ENCODE assay signal across 23 cellular contexts in the genomic region with DNA sequence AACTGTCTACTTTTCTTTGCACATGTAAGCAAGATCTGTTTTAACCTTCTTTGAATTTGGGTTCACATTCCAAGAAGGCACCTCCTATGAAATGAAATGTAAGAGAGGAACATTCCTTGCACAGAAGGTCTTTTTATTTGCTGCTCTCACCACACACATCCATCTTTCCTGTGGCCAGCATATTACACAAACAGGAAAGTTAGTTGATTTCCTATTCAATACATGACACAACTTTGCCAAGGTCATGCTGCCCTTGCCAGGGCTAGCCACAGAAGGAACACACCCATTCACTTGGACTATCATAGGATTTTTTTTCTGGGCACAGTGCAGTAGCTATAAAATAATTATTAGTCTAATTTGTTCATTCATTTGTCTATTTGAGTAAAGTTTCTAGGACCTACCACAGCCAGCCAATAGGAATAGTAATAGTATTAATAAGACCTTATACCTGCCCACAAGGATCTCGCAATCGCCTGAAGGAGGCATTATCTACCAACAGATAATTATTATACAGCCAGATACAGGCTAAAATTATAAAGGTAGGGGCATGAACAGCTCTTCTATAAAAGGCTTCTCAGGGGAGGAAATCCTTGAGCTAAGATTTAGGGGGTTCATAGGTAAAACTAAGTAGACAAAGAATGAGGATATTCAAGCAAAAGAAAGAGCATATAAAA.
DNase-seq lines count a peak whose midpoint lies in the region; ATAC-seq and TF ChIP-seq lines count a peak whose summit lies in the region.
"Had no signal": no experiment of that assay in that cellular context is flagged by ENCODE, and none has a peak within 500 bp of the region (broad histone marks: within the 10 kb centered on the region; RNA-seq: fewer than 3 reads in every experiment).

No MANE protein-coding gene starts in this region.

- ATAC-seq in GM23338 (no peak), lower lobe of right lung (no peak)
- ATAC-seq: activated CD4-positive, alpha-beta T cell treated with anti-CD3 and anti-CD28 coated beads for 36 hours; mucosa of descending colon had no signal

- H3K27me3 ChIP-seq in GM23338 (ENCODE audit: insufficient read depth), result no peaks in the 10 kb centered on the region
- H3K27me3 ChIP-seq in adrenal gland, result no peaks in the 10 kb centered on the region
- no peaks in the 10 kb centered on the region for H3K27me3 ChIP-seq in esophagus muscularis mucosa
- H3K27me3 ChIP-seq in lower lobe of right lung (ENCODE audit: low read depth), result no peaks in the 10 kb centered on the region
- H3K27me3 ChIP-seq: ascending aorta, ovary, SJCRH30 had no signal

- no peaks in the 10 kb centered on the region for H3K9me3 Mint-ChIP-seq in GM23338

- TF ChIP-seq EP300 in esophagus muscularis mucosa (IDR thresholded peaks at IDR 0.05), result no peak

- H3K4me3 Mint-ChIP-seq in GM23338, result no peak overlapping the region
- H3K4me3 Mint-ChIP-seq: activated CD4-positive, alpha-beta T cell treated with anti-CD3 and anti-CD28 coated beads for 36 hours; B cell had no signal

- H3F3A ChIP-seq in GM23338 (replicated peaks; ENCODE audit: low read depth), result no peaks in the 10 kb centered on the region

- H3K36me3 Mint-ChIP-seq in GM23338 (ENCODE audit: low read depth), result no peaks in the 10 kb centered on the region

- H3K4me2 ChIP-seq in GM23338, result no peak overlapping the region

- H3K4me1 ChIP-seq in GM23338 (ENCODE audit: insufficient read depth), result no peaks in the 10 kb centered on the region
- H3K4me1 ChIP-seq in adrenal gland (replicated peaks in 1 of 2), result no peaks in the 10 kb centered on the region
- no peaks in the 10 kb centered on the region for H3K4me1 ChIP-seq in esophagus muscularis mucosa
- H3K4me1 ChIP-seq in lower lobe of right lung, result no peaks in the 10 kb centered on the region
- H3K4me1 ChIP-seq: ascending aorta, SJCRH30 had no signal

- TF ChIP-seq CTCF in GM23338 (conservative IDR thresholded peaks at IDR 0.05; ENCODE audit: low read depth in 2 of 2) (peak; percentile 24 to 28; a peak in 2 of 4 replicates), adrenal gland (IDR thresholded peaks at IDR 0.05) (peak in 1 of 6 experiments; percentile 10), fibroblast of mammary gland (conservative IDR thresholded peaks at IDR 0.05; ENCODE audit: control insufficient read depth, insufficient read depth, low read depth, low read length) (no peak), esophagus muscularis mucosa (IDR thresholded peaks at IDR 0.05) (no peak), lower lobe of right lung (IDR thresholded peaks at IDR 0.05) (no peak)

- DNase-seq in AG20443 (ENCODE audit: low spot score), result peak; percentile 33
- DNase-seq in GM23338 (ENCODE audit: low spot score), result no peak
- peak in 5 of 7 donors; percentile 23 to 57 (median 29) for DNase-seq in adrenal gland
- peak; percentile 31 for DNase-seq in fibroblast of mammary gland (ENCODE audit: low read depth)
- no peak for DNase-seq in NCI-H2171 treated with DMSO at 0.1 percent for 48 hours (lab: John Stamatoyannopoulos, UW)
- DNase-seq in esophagus muscularis mucosa (ENCODE audit: extremely low spot score), result no peak
- no peak for DNase-seq in lower lobe of right lung
- DNase-seq in G401 (ENCODE audit: low spot score), result no peak
- DNase-seq: activated CD4-positive, alpha-beta T cell treated with anti-CD3 and anti-CD28 coated beads for 36 hours; activated gamma-delta T cell; Calu3; hypothalamus; KBM-7; mucosa of descending colon; NCI-H1436 treated with DMSO at 0.1 percent for 48 hours; ovary; SJCRH30; stimulated activated CD4-positive, alpha-beta T cell treated with anti-CD3 and anti-CD28 coated beads, Interleukin-4, amount 100 ng/mL, for 24 hours; stimulated activated CD8-positive, alpha-beta memory T cell treated with anti-CD3 and anti-CD28 coated beads, Interleukin-4, amount 100 ng/mL, for 48 hours; T-helper 9 cell had no signal

- H3K27ac ChIP-seq in GM23338 (ENCODE audit: low read depth) (no peak overlapping the region; the same call in 1 of the 2 replicates), adrenal gland (no peak overlapping the region), esophagus muscularis mucosa (replicated peaks in 1 of 4) (no peak overlapping the region), lower lobe of right lung (no peak overlapping the region)
- H3K27ac ChIP-seq: ascending aorta, ovary, SJCRH30, thoracic aorta had no signal

- intact Hi-C loops in adrenal gland (cut with DNase I) (no loop called here), esophagus muscularis mucosa (cut with DNase I) (no loop called here), lower lobe of right lung (cut with DNase I) (no loop called here)

- no peak overlapping the region for H2AFZ ChIP-seq in GM23338

- no peaks in the 10 kb centered on the region for H3K4me1 Mint-ChIP-seq in GM23338
- H3K4me1 Mint-ChIP-seq: activated CD4-positive, alpha-beta T cell treated with anti-CD3 and anti-CD28 coated beads for 36 hours; B cell had no signal

- WGBS in adrenal gland, 4 donors, result 91 to 96% (median 95%) methylated on average over 2 of the region's 2 CpGs
- 92% methylated on average over 2 of the region's 2 CpGs for WGBS in esophagus muscularis mucosa

- peak overlapping the region; percentile 69; the same call in 1 of the 2 replicates for H3K27ac Mint-ChIP-seq in GM23338
- H3K27ac Mint-ChIP-seq: activated CD4-positive, alpha-beta T cell treated with anti-CD3 and anti-CD28 coated beads for 36 hours; B cell had no signal

- no peaks in the 10 kb centered on the region for H4K20me1 ChIP-seq in GM23338 (replicated peaks; ENCODE audit: insufficient read depth)

- H3K36me3 ChIP-seq in GM23338 (ENCODE audit: insufficient read depth), result no peaks in the 10 kb centered on the region
- H3K36me3 ChIP-seq in adrenal gland (replicated peaks in 1 of 2), result no peaks in the 10 kb centered on the region
- no peaks in the 10 kb centered on the region for H3K36me3 ChIP-seq in esophagus muscularis mucosa
- no peaks in the 10 kb centered on the region for H3K36me3 ChIP-seq in lower lobe of right lung
- H3K36me3 ChIP-seq: ascending aorta, ovary, SJCRH30, thoracic aorta had no signal

- no peaks in the 10 kb centered on the region for H3K27me3 Mint-ChIP-seq in GM23338 (ENCODE audit: insufficient read depth, low read depth, poor library complexity)
- H3K27me3 Mint-ChIP-seq: activated CD4-positive, alpha-beta T cell treated with anti-CD3 and anti-CD28 coated beads for 36 hours; B cell had no signal

- H3K9me2 ChIP-seq in GM23338 (ENCODE audit: insufficient read depth), result peaks cover 5% of the 10 kb centered on the region; the same call in 1 of the 2 replicates

- TF ChIP-seq POLR2A in adrenal gland (IDR thresholded peaks at IDR 0.05), result no peak
- no peak for TF ChIP-seq POLR2A in esophagus muscularis mucosa (IDR thresholded peaks at IDR 0.05; ENCODE audit: low read depth)

- in situ Hi-C loops in G401 (cut with HindIII; ENCODE audit: low sequenced_read_pairs), result no loop called here

- no peak overlapping the region for H3K4me3 ChIP-seq in GM23338
- H3K4me3 ChIP-seq in adrenal gland, result no peak overlapping the region
- no peak overlapping the region for H3K4me3 ChIP-seq in fibroblast of mammary gland (ENCODE audit: control insufficient read depth, low read depth, low read length)
- no peak overlapping the region for H3K4me3 ChIP-seq in esophagus muscularis mucosa
- H3K4me3 ChIP-seq in lower lobe of right lung, result no peak overlapping the region
- H3K4me3 ChIP-seq: ascending aorta, mucosa of descending colon, ovary, SJCRH30, thoracic aorta had no signal

- H3K9me3 ChIP-seq in adrenal gland (replicated peaks in 1 of 3) (no peaks in the 10 kb centered on the region), esophagus muscularis mucosa (no peaks in the 10 kb centered on the region), lower lobe of right lung (no peaks in the 10 kb centered on the region)
- H3K9me3 ChIP-seq: ascending aorta, mucosa of descending colon, ovary, SJCRH30, thoracic aorta had no signal

- no peaks in the 10 kb centered on the region for H3K79me2 ChIP-seq in GM23338 (replicated peaks; ENCODE audit: insufficient read depth)

TF ChIP-seq in GM23338, 12 proteins besides CTCF, POLR2A, EP300 and RAD21 (continues in another document):
- TF ChIP-seq, protein P1, sequence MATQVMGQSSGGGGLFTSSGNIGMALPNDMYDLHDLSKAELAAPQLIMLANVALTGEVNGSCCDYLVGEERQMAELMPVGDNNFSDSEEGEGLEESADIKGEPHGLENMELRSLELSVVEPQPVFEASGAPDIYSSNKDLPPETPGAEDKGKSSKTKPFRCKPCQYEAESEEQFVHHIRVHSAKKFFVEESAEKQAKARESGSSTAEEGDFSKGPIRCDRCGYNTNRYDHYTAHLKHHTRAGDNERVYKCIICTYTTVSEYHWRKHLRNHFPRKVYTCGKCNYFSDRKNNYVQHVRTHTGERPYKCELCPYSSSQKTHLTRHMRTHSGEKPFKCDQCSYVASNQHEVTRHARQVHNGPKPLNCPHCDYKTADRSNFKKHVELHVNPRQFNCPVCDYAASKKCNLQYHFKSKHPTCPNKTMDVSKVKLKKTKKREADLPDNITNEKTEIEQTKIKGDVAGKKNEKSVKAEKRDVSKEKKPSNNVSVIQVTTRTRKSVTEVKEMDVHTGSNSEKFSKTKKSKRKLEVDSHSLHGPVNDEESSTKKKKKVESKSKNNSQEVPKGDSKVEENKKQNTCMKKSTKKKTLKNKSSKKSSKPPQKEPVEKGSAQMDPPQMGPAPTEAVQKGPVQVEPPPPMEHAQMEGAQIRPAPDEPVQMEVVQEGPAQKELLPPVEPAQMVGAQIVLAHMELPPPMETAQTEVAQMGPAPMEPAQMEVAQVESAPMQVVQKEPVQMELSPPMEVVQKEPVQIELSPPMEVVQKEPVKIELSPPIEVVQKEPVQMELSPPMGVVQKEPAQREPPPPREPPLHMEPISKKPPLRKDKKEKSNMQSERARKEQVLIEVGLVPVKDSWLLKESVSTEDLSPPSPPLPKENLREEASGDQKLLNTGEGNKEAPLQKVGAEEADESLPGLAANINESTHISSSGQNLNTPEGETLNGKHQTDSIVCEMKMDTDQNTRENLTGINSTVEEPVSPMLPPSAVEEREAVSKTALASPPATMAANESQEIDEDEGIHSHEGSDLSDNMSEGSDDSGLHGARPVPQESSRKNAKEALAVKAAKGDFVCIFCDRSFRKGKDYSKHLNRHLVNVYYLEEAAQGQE (IDR thresholded peaks at IDR 0.05; ENCODE audit: unreplicated experiment), result no peak
- TF ChIP-seq JUNB (IDR thresholded peaks at IDR 0.05; ENCODE audit: unreplicated experiment) (no peak), ZNF114 (CRISPR knock-in tag; IDR thresholded peaks at IDR 0.05) (no peak), EZH2phosphoT487 (IDR thresholded peaks at IDR 0.05; ENCODE audit: unreplicated experiment) (no peak), STAT1 (IDR thresholded peaks at IDR 0.05; ENCODE audit: unreplicated experiment) (no peak), CREB1 (CRISPR knock-in tag; IDR thresholded peaks at IDR 0.05; ENCODE audit: low read depth) (no peak), POLR2AphosphoS5 (IDR thresholded peaks at IDR 0.05; ENCODE audit: low read depth) (no peak), NANOG (IDR thresholded peaks at IDR 0.05; ENCODE audit: borderline replicate concordance) (no peak), EZH2 (IDR thresholded peaks at IDR 0.05; ENCODE audit: low read depth, unreplicated experiment) (no peak), ZNF331 (CRISPR knock-in tag; IDR thresholded peaks at IDR 0.05; ENCODE audit: low read depth) (no peak)

Comparison
In these comparisons a context has a peak if more than half of its experiments do, and no peak if none do; other contexts are left out.
1. DNase-seq: peak in AG20443 (single experiment), adrenal gland (5 of 7) and fibroblast of mammary gland (single experiment); none in GM23338 (single experiment), NCI-H2171 treated with DMSO at 0.1 percent for 48 hours (single experiment), esophagus muscularis mucosa (single experiment), lower lobe of right lung (single experiment) and G401 (single experiment).
2. CTCF ChIP-seq: peak in GM23338 (2 of 2); none in fibroblast of mammary gland (single experiment), esophagus muscularis mucosa (0 of 3) and lower lobe of right lung (single experiment).